ENCODE assay signal across 1 cellular context in the genomic region with DNA sequence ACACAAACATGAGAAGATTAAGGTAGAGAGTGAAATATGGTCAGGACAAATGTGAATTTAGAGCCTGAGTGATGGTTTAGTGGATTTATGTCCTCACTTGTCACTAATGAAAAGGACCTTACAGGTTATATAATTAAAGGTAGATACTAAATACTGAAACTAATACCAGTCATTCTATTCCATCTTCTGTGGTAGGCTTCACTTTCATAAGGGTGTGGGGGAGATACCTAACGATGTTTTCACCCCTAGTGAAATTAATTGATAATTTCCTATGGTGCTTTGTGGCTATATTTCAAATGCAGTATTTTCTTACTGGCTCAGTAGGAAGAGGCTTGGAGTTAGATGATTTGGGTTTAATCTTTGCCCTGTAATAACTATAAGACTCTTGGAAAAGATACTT.
TF ChIP-seq lines count a peak whose summit lies in the region.

No MANE protein-coding gene starts in this region.

TF ChIP-seq in GM12878, 131 proteins besides CTCF, POLR2A, EP300 and RAD21 (continued from another document):
- TF ChIP-seq, protein P1, sequence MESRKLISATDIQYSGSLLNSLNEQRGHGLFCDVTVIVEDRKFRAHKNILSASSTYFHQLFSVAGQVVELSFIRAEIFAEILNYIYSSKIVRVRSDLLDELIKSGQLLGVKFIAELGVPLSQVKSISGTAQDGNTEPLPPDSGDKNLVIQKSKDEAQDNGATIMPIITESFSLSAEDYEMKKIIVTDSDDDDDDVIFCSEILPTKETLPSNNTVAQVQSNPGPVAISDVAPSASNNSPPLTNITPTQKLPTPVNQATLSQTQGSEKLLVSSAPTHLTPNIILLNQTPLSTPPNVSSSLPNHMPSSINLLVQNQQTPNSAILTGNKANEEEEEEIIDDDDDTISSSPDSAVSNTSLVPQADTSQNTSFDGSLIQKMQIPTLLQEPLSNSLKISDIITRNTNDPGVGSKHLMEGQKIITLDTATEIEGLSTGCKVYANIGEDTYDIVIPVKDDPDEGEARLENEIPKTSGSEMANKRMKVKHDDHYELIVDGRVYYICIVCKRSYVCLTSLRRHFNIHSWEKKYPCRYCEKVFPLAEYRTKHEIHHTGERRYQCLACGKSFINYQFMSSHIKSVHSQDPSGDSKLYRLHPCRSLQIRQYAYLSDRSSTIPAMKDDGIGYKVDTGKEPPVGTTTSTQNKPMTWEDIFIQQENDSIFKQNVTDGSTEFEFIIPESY (IDR thresholded peaks at IDR 0.05), result no peak
- TF ChIP-seq, protein P2, sequence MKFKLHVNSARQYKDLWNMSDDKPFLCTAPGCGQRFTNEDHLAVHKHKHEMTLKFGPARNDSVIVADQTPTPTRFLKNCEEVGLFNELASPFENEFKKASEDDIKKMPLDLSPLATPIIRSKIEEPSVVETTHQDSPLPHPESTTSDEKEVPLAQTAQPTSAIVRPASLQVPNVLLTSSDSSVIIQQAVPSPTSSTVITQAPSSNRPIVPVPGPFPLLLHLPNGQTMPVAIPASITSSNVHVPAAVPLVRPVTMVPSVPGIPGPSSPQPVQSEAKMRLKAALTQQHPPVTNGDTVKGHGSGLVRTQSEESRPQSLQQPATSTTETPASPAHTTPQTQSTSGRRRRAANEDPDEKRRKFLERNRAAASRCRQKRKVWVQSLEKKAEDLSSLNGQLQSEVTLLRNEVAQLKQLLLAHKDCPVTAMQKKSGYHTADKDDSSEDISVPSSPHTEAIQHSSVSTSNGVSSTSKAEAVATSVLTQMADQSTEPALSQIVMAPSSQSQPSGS (IDR thresholded peaks at IDR 0.05; ENCODE audit: low read length), result no peak
- TF ChIP-seq BCL11A (IDR thresholded peaks at IDR 0.05; ENCODE audit: low read depth, low read length) (no peak), HCFC1 (IDR thresholded peaks at IDR 0.05; ENCODE audit: low read length) (no peak), NR2F1 (conservative IDR thresholded peaks at IDR 0.05) (peak; percentile 37; the same call in 1 of the 2 replicates)
